29 cellular contexts compared by ENCODE assay signal in genomic region chr11:134997652-134998320, GRCh38.
"Had no signal": no experiment of that assay in that cellular context is flagged by ENCODE, and none has a peak within 500 bp of the region (broad histone marks: within the 10 kb centered on the region; RNA-seq: fewer than 3 reads in every experiment).

No MANE protein-coding gene starts in this region.

- H3K27me3 ChIP-seq: ascending aorta, Peyer's patch had no signal

- ATAC-seq: activated CD8-positive, alpha-beta T cell treated with anti-CD3 and anti-CD28 coated beads, Interleukin-2, amount 10 ng/mL, durations not matched to agents 7 days and 5 days; PC-3 had no signal

- H3K9ac ChIP-seq: KMS-11 had no signal

- H3K9me3 ChIP-seq: ascending aorta, Peyer's patch had no signal

- H3K9me3 Mint-ChIP-seq: activated CD4-positive, alpha-beta T cell treated with anti-CD3 and anti-CD28 coated beads, Interleukin-2, amount 10 ng/mL, durations not matched to agents 7 days and 5 days; activated naive CD4-positive, alpha-beta T cell treated with anti-CD3 and anti-CD28 coated beads, Interleukin-2, amount 50 U/mL, for 24 hours; activated naive CD8-positive, alpha-beta T cell treated with anti-CD3 and anti-CD28 coated beads, Interleukin-2, amount 10 ng/mL, durations not matched to agents 7 days and 5 days; activated T-cell treated with anti-CD3 and anti-CD28 coated beads, Interleukin-2, amount 50 U/mL, for 24 hours; activated T-helper 2 cell treated with anti-CD3 and anti-CD28 coated beads, Interferon-gamma antibody, Interleukin-2, Interleukin-4, amounts not matched to agents 10 μg/mL and 5 μg/mL and 100 μg/mL, durations not matched to agents 14 hours and 24 hours and 36 hours had no signal

- H3K36me3 Mint-ChIP-seq: activated naive CD4-positive, alpha-beta T cell treated with anti-CD3 and anti-CD28 coated beads, Interleukin-2, amount 50 U/mL, for 24 hours; activated naive CD8-positive, alpha-beta T cell treated with anti-CD3 and anti-CD28 coated beads, Interleukin-2, amount 10 ng/mL, durations not matched to agents 7 days and 5 days had no signal

- H3K4me1 ChIP-seq: ascending aorta, Peyer's patch had no signal

- DNase-seq: activated CD4-positive, alpha-beta T cell treated with anti-CD3 and anti-CD28 coated beads, Interleukin-2, amount 10 ng/mL, durations not matched to agents 7 days and 5 days; activated CD4-positive, alpha-beta T cell treated with anti-CD3 and anti-CD28 coated beads, Interleukin-2, amount 50 U/mL, for 48 hours; activated CD4-positive, CD25-positive, alpha-beta regulatory T cell; activated CD8-positive, alpha-beta T cell treated with anti-CD3 and anti-CD28 coated beads, Interleukin-2, amount 10 ng/mL, durations not matched to agents 7 days and 5 days; activated gamma-delta T cell; activated naive CD4-positive, alpha-beta T cell treated with Interleukin-2 at 50 U/mL for 16 hours; activated naive CD8-positive, alpha-beta T cell treated with anti-CD3 and anti-CD28 coated beads, Interleukin-2, amount 10 ng/mL, durations not matched to agents 7 days and 5 days; activated T-cell treated with anti-CD3 and anti-CD28 coated beads, Interleukin-2, amount 50 U/mL, for 24 hours; amygdala; NCI-H1092 treated with DMSO at 0.1 percent for 48 hours; NCI-H1417; NCI-H146; NCI-H187; NCI-H2029 treated with DMSO at 0.1 percent for 48 hours; NCI-H2107; NCI-H2171; NCI-H510A; NCI-H526; NCI-H748 treated with DMSO at 0.1 percent for 48 hours; NK-92 treated with Interleukin-12 subunit alpha and Interleukin-12 subunit beta, amount 100 ng/mL, for 24 hours; PC-3; Peyer's patch; RPMI8226; T1000; WERI-Rb-1 had no signal

- H3K4me1 Mint-ChIP-seq: activated CD4-positive, alpha-beta T cell treated with anti-CD3 and anti-CD28 coated beads, Interleukin-2, amount 10 ng/mL, durations not matched to agents 7 days and 5 days; activated naive CD4-positive, alpha-beta T cell treated with anti-CD3 and anti-CD28 coated beads, Interleukin-2, amount 50 U/mL, for 24 hours; activated naive CD8-positive, alpha-beta T cell treated with anti-CD3 and anti-CD28 coated beads, Interleukin-2, amount 10 ng/mL, durations not matched to agents 7 days and 5 days had no signal

- H3K36me3 ChIP-seq: ascending aorta, Peyer's patch, WERI-Rb-1 had no signal

- H3K27ac ChIP-seq: ascending aorta, KMS-11, Peyer's patch, WERI-Rb-1 had no signal

- H3K4me3 ChIP-seq: ascending aorta, Peyer's patch had no signal

- H3K4me2 ChIP-seq: KMS-11 had no signal

- H3K27ac Mint-ChIP-seq: activated CD4-positive, alpha-beta T cell treated with anti-CD3 and anti-CD28 coated beads, Interleukin-2, amount 10 ng/mL, durations not matched to agents 7 days and 5 days; activated CD8-positive, alpha-beta T cell treated with anti-CD3 and anti-CD28 coated beads, Interleukin-2, amount 10 ng/mL, durations not matched to agents 7 days and 5 days; activated naive CD4-positive, alpha-beta T cell treated with anti-CD3 and anti-CD28 coated beads, Interleukin-2, amount 50 U/mL, for 24 hours; activated naive CD8-positive, alpha-beta T cell treated with anti-CD3 and anti-CD28 coated beads, Interleukin-2, amount 10 ng/mL, durations not matched to agents 7 days and 5 days; activated T-cell treated with anti-CD3 and anti-CD28 coated beads, Interleukin-2, amount 50 U/mL, for 24 hours; activated T-helper 2 cell treated with anti-CD3 and anti-CD28 coated beads, Interferon-gamma antibody, Interleukin-2, Interleukin-4, amounts not matched to agents 10 μg/mL and 5 μg/mL and 100 μg/mL, durations not matched to agents 14 hours and 24 hours and 36 hours had no signal

- H3K4me3 Mint-ChIP-seq: activated CD4-positive, alpha-beta T cell treated with anti-CD3 and anti-CD28 coated beads, Interleukin-2, amount 10 ng/mL, durations not matched to agents 7 days and 5 days; activated CD8-positive, alpha-beta T cell treated with anti-CD3 and anti-CD28 coated beads, Interleukin-2, amount 10 ng/mL, durations not matched to agents 7 days and 5 days; activated naive CD4-positive, alpha-beta T cell treated with anti-CD3 and anti-CD28 coated beads, Interleukin-2, amount 50 U/mL, for 24 hours; activated naive CD8-positive, alpha-beta T cell treated with anti-CD3 and anti-CD28 coated beads, Interleukin-2, amount 10 ng/mL, durations not matched to agents 7 days and 5 days; activated T-cell treated with anti-CD3 and anti-CD28 coated beads, Interleukin-2, amount 50 U/mL, for 24 hours had no signal
